1 cellular context compared by ENCODE assay signal in genomic region chr2:122007577-122007976, GRCh38.
TF ChIP-seq lines count a peak whose summit lies in the region.

No MANE protein-coding gene starts in this region.

TF ChIP-seq in H1, 55 proteins besides CTCF, POLR2A, EP300 and RAD21:
- 0 out of 2 replicates have a peak, but pooled peaks have one; percentile 58 for TF ChIP-seq JUND (IDR thresholded peaks at IDR 0.05; ENCODE audit: low read length)
- TF ChIP-seq TAF1 (IDR thresholded peaks at IDR 0.05; ENCODE audit: low read depth, low read length): no peak
- TF ChIP-seq TEAD4 (IDR thresholded peaks at IDR 0.05; ENCODE audit: low read depth, low read length): 0 out of 2 replicates have a peak, but pooled peaks have one; percentile 23
- TF ChIP-seq MAFK (IDR thresholded peaks at IDR 0.05; ENCODE audit: low read depth, low read length): no peak
- TF ChIP-seq JUN (IDR thresholded peaks at IDR 0.05; ENCODE audit: low read depth, low read length): no peak
